ENCODE assay signal across 1 cellular context in genomic region chr4:125314676-125315570, GRCh38.
TF ChIP-seq lines count a peak whose summit lies in the region.

A gene with protein sequence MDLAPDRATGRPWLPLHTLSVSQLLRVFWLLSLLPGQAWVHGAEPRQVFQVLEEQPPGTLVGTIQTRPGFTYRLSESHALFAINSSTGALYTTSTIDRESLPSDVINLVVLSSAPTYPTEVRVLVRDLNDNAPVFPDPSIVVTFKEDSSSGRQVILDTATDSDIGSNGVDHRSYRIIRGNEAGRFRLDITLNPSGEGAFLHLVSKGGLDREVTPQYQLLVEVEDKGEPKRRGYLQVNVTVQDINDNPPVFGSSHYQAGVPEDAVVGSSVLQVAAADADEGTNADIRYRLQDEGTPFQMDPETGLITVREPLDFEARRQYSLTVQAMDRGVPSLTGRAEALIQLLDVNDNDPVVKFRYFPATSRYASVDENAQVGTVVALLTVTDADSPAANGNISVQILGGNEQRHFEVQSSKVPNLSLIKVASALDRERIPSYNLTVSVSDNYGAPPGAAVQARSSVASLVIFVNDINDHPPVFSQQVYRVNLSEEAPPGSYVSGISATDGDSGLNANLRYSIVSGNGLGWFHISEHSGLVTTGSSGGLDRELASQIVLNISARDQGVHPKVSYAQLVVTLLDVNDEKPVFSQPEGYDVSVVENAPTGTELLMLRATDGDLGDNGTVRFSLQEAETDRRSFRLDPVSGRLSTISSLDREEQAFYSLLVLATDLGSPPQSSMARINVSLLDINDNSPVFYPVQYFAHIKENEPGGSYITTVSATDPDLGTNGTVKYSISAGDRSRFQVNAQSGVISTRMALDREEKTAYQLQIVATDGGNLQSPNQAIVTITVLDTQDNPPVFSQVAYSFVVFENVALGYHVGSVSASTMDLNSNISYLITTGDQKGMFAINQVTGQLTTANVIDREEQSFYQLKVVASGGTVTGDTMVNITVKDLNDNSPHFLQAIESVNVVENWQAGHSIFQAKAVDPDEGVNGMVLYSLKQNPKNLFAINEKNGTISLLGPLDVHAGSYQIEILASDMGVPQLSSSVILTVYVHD (N-terminal part only) (plus strand): TSS chr4:125314955. CDS start chr4:125316412, 1,457 bp downstream.

TF ChIP-seq in GM23338, 12 proteins besides CTCF, POLR2A, EP300 and RAD21 (continued from another document):
- TF ChIP-seq REST (IDR thresholded peaks at IDR 0.05; ENCODE audit: unreplicated experiment): no peak
- no peak for TF ChIP-seq EZH2phosphoT487 (IDR thresholded peaks at IDR 0.05; ENCODE audit: unreplicated experiment)
- no peak; the same call in 1 of the 2 replicates for TF ChIP-seq POLR2AphosphoS5 (IDR thresholded peaks at IDR 0.05; ENCODE audit: low read depth)
TF ChIP-seq in GM23338: peak in this region for 0.
